Comparison of ENCODE assay signal across 8 cellular contexts in genomic region chr11:406796-407650, GRCh38. TPM values are rescaled to one million over a fixed set of nuclear protein-coding genes. Genes with fewer than 3 reads are reported as not detected.
DNase-seq lines count a peak whose midpoint lies in the region; ATAC-seq and TF ChIP-seq lines count a peak whose summit lies in the region.

No MANE protein-coding gene starts in this region.

- ATAC-seq in GM18909 (IDR thresholded peaks at IDR 0.05; ENCODE audit: poor library complexity, unreplicated experiment) (peak; percentile 77), HG03354 (IDR thresholded peaks at IDR 0.05; ENCODE audit: poor library complexity, severe bottlenecking, unreplicated experiment) (peak; percentile 82), upper lobe of right lung (peak; percentile 71)

- intact Hi-C loops in posterior cingulate gyrus (cut with DNase I): loop anchor here (2.0 kb wide), 1 partner anchor 112 kb away; no protein-coding TSS in a partner anchor
- intact Hi-C loops in upper lobe of right lung (cut with DNase I): no loop called here

- H3K27me3 ChIP-seq in upper lobe of right lung: no peaks in the 10 kb centered on the region

- H3K9me3 ChIP-seq in upper lobe of right lung: no peaks in the 10 kb centered on the region

- H3K4me3 ChIP-seq in upper lobe of right lung: peak overlapping the region; percentile 65

- H3K4me1 Mint-ChIP-seq in glutamatergic neuron (ENCODE audit: low read depth, unreplicated experiment): no peaks in the 10 kb centered on the region

- no peaks in the 10 kb centered on the region for H3K36me3 Mint-ChIP-seq in glutamatergic neuron (ENCODE audit: unreplicated experiment)

- H3K4me1 ChIP-seq in upper lobe of right lung: peaks cover 17% of the 10 kb centered on the region

- H3K36me3 ChIP-seq in upper lobe of right lung: no peaks in the 10 kb centered on the region

- peaks cover 4% of the 10 kb centered on the region for H3K27me3 Mint-ChIP-seq in glutamatergic neuron (ENCODE audit: unreplicated experiment)

- TF ChIP-seq CTCF in 22Rv1 (IDR thresholded peaks at IDR 0.05) (peak; percentile 35; the same call in 1 of the 2 replicates), glutamatergic neuron (IDR thresholded peaks at IDR 0.05; ENCODE audit: partially characterized antibody, unreplicated experiment) (no peak), upper lobe of right lung (IDR thresholded peaks at IDR 0.05) (peak; percentile 22)

- peaks cover 2% of the 10 kb centered on the region for H3K9me3 Mint-ChIP-seq in glutamatergic neuron (ENCODE audit: unreplicated experiment)

- DNase-seq in activated gamma-delta T cell treated with anti-CD3 and anti-CD28 coated beads, Interleukin-2, amount 50 U/mL, for 16 hours (ENCODE audit: low read depth): peak; percentile 91
- DNase-seq in glutamatergic neuron: peak; percentile 72
- DNase-seq in posterior cingulate gyrus: peak in 6 of 10 donors; percentile 32 to 90 (median 67)
- DNase-seq in upper lobe of right lung: peak; percentile 91

- no peak overlapping the region for H3K27ac Mint-ChIP-seq in glutamatergic neuron (ENCODE audit: unreplicated experiment)

- H3K4me3 Mint-ChIP-seq in glutamatergic neuron (ENCODE audit: unreplicated experiment): no peak overlapping the region

- 0 out of 2 replicates have a peak, but pooled peaks have one; percentile 13 for TF ChIP-seq POLR2A in Raji (IDR thresholded peaks at IDR 0.05; ENCODE audit: insufficient read depth, low read depth, low read length)

- H3K27ac ChIP-seq in 22Rv1 (peak overlapping the region; percentile 73), upper lobe of right lung (peak overlapping the region; percentile 76)

RNA-seq across cellular contexts. Expression of gene SIGIRR, which starts 7.8 kb away (rescaled TPM):
- total RNA-seq in glutamatergic neuron (ENCODE audit: unreplicated experiment) (26.5 TPM), upper lobe of right lung (80.9 TPM)

RNA-seq across cellular contexts. Expression of gene PKP3, which starts 13.0 kb away (rescaled TPM):
- total RNA-seq in glutamatergic neuron (ENCODE audit: unreplicated experiment) (not detected), upper lobe of right lung (40.4 TPM)

RNA-seq across cellular contexts. Expression of gene ANO9, which starts 34.8 kb away (rescaled TPM):
- total RNA-seq in glutamatergic neuron (ENCODE audit: unreplicated experiment): 1.8 TPM
- total RNA-seq in upper lobe of right lung: 22.4 TPM

RNA-seq across cellular contexts. Expression of gene B4GALNT4, which starts 37.7 kb away (rescaled TPM):
- total RNA-seq in glutamatergic neuron (ENCODE audit: unreplicated experiment) (418 TPM), upper lobe of right lung (1.9 TPM)

RNA-seq across cellular contexts. Expression of gene PTDSS2, which starts 43.1 kb away (rescaled TPM):
- total RNA-seq in glutamatergic neuron (ENCODE audit: unreplicated experiment) (123 TPM), upper lobe of right lung (31.1 TPM)

Comparison
In these comparisons a context has a peak if more than half of its experiments do, and no peak if none do; other contexts are left out.
1. Peak in every context shown above with its lines: DNase-seq, ATAC-seq, H3K4me3 ChIP-seq and H3K27ac ChIP-seq.
2. RNA of gene PKP3, which starts 13.0 kb away (total RNA-seq): 40.4 TPM in upper lobe of right lung (single experiment); not detected in glutamatergic neuron (single experiment); every median in the first group is over 10 times any median in the second.